ENCODE assay signal across 8 cellular contexts in genomic region chrX:39689374-39690104, GRCh38.
DNase-seq lines count a peak whose midpoint lies in the region; ATAC-seq and TF ChIP-seq lines count a peak whose summit lies in the region.

No MANE protein-coding gene starts in this region.

- H3K27me3 ChIP-seq in H9 (ENCODE audit: insufficient read depth, low read length) (no peaks in the 10 kb centered on the region; the same call in 1 of the 2 replicates), RWPE2 (ENCODE audit: insufficient read depth, poor library complexity, severe bottlenecking) (no peaks in the 10 kb centered on the region), cardiac muscle cell (no peaks in the 10 kb centered on the region), gastrocnemius medialis (no peaks in the 10 kb centered on the region)

- H2BK5ac ChIP-seq in H9 (ENCODE audit: insufficient read length, low read length) = no peak overlapping the region

- no peak overlapping the region; the same call in 1 of the 2 replicates for H3K4ac ChIP-seq in H9 (ENCODE audit: low read depth, low read length)

- intact Hi-C loops in gastrocnemius medialis (cut with DNase I; ENCODE audit: low total_unique reads) = no loop called here

- ATAC-seq in RWPE2 (ENCODE audit: low read depth) = no peak
- peak; percentile 2 to 19 for ATAC-seq in gastrocnemius medialis
- no peak for ATAC-seq in GM19463 (IDR thresholded peaks at IDR 0.05; ENCODE audit: unreplicated experiment)

- H3K4me3 Mint-ChIP-seq in H9 = peak overlapping the region; percentile 58 to 80

- peaks cover 38 to 42% of the 10 kb centered on the region in 2 experiments for H3K4me1 Mint-ChIP-seq in H9

- no peak overlapping the region for H2BK15ac ChIP-seq in H9 (ENCODE audit: low read depth, low read length)

- H3K4me3 ChIP-seq in RWPE2 (ENCODE audit: severe bottlenecking) (peak overlapping the region; percentile 39), cardiac muscle cell (peak overlapping the region; percentile 56), gastrocnemius medialis (peak overlapping the region; percentile 45 to 57 (median 52))

- peak overlapping the region; percentile 78 for H3K4me2 ChIP-seq in H9 (ENCODE audit: insufficient read depth, insufficient read length, low read length)

- H3K4me1 ChIP-seq in H9 (ENCODE audit: insufficient read depth, low read length) (peaks cover 7% of the 10 kb centered on the region), RWPE2 (ENCODE audit: insufficient read depth, poor library complexity, severe bottlenecking) (no peaks in the 10 kb centered on the region), cardiac muscle cell (ENCODE audit: low read depth) (peaks cover 15% of the 10 kb centered on the region), gastrocnemius medialis (peaks cover 5 to 8% of the 10 kb centered on the region in 2 donors)

- H3K79me1 ChIP-seq in H9 (ENCODE audit: insufficient read depth, low read depth, low read length, poor library complexity, severe bottlenecking) = no peaks in the 10 kb centered on the region

- H2BK120ac ChIP-seq in H9 (ENCODE audit: low read depth, low read length, poor library complexity, severe bottlenecking) = no peak overlapping the region

- WGBS in H9 (ENCODE audit: extremely low coverage, insufficient read length, low lambda C conversion rate) = no CpG with 5 or more reads among the region's 34 CpGs

- H3K9ac ChIP-seq in H9 (ENCODE audit: extremely low read depth, insufficient read length, low read length) = peak overlapping the region; percentile 65

- H4K5ac ChIP-seq in H9 (ENCODE audit: insufficient read length, low read depth, low read length) = no peak overlapping the region

- H4K8ac ChIP-seq in H9 (replicated peaks; ENCODE audit: insufficient read length, low read depth, low read length) = no peak overlapping the region

- H3K9me3 Mint-ChIP-seq in H9 = peaks cover 51 to 69% of the 10 kb centered on the region in 2 experiments

- in situ Hi-C loops in gastrocnemius medialis (cut with MboI; ENCODE audit: low sequenced_read_pairs in 4 of 4) = no loop called here

- peak; percentile 58 for DNase-seq in H9
- no peak for DNase-seq in RWPE2 (ENCODE audit: low spot score)
- peak in 1 of 2 donors; percentile 32 for DNase-seq in cardiac muscle cell (ENCODE audit: low read depth in 1 of 2, low spot score in 1 of 2)
- DNase-seq in gastrocnemius medialis = no peak
- no peak for DNase-seq in amniotic stem cell (lab: John Stamatoyannopoulos, UW)
- DNase-seq in activated gamma-delta T cell (lab: John Stamatoyannopoulos, UW) = no peak
- no peak for DNase-seq in T-helper 9 cell

- TF ChIP-seq CTCF in H9 (conservative IDR thresholded peaks at IDR 0.05) (no peak), RWPE2 (IDR thresholded peaks at IDR 0.05; ENCODE audit: poor library complexity, severe bottlenecking) (no peak), cardiac muscle cell (IDR thresholded peaks at IDR 0.05; ENCODE audit: low read depth, low read length) (no peak), gastrocnemius medialis (IDR thresholded peaks at IDR 0.05 in 4 of 5, conservative IDR thresholded peaks at IDR 0.05 in 1 of 5) (no peak)

- no peak overlapping the region for H3K23ac ChIP-seq in H9 (ENCODE audit: insufficient read length, low read depth, low read length)

- H2AFZ ChIP-seq in H9 (ENCODE audit: low read length) = no peak overlapping the region

- H3K36me3 ChIP-seq in RWPE2 (ENCODE audit: low read depth) (no peaks in the 10 kb centered on the region), cardiac muscle cell (no peaks in the 10 kb centered on the region), gastrocnemius medialis (no peaks in the 10 kb centered on the region)

- H3K36me3 Mint-ChIP-seq in H9 (ENCODE audit: insufficient read depth in 1 of 3, low read depth in 3 of 3) = peaks cover 0 to 5% (median 0%) of the 10 kb centered on the region in 3 experiments; a peak in 3 of 7 replicates

- no peaks in the 10 kb centered on the region for H4K20me1 ChIP-seq in H9 (ENCODE audit: control insufficient read depth, insufficient read depth, insufficient read length)

- H3K79me2 ChIP-seq in H9 (ENCODE audit: insufficient read depth, low read length) = no peaks in the 10 kb centered on the region

- H3K23me2 ChIP-seq in H9 (ENCODE audit: insufficient read length, low read depth, low read length, poor library complexity, severe bottlenecking) = peaks cover 17% of the 10 kb centered on the region

- H3K9me3 ChIP-seq in H9 (ENCODE audit: control insufficient read depth, low read depth, low read length) (no peaks in the 10 kb centered on the region), RWPE2 (ENCODE audit: severe bottlenecking) (no peaks in the 10 kb centered on the region), cardiac muscle cell (ENCODE audit: low read depth) (no peaks in the 10 kb centered on the region), gastrocnemius medialis (no peaks in the 10 kb centered on the region)

- peaks cover 27% of the 10 kb centered on the region for H3K27me3 Mint-ChIP-seq in H9 (ENCODE audit: low read depth)

- H3K27ac Mint-ChIP-seq in H9 = peak overlapping the region in 1 of 3 experiments; percentile 64; a peak in 1 of 7 replicates

- no peak overlapping the region for H3K56ac ChIP-seq in H9 (ENCODE audit: insufficient read length, low read depth, low read length)

- no peak for TF ChIP-seq POLR2A in gastrocnemius medialis (IDR thresholded peaks at IDR 0.05)

- no peak overlapping the region for H3K27ac ChIP-seq in H9 (ENCODE audit: insufficient read length, low read depth, low read length)
- no peak overlapping the region for H3K27ac ChIP-seq in RWPE2 (ENCODE audit: poor library complexity, severe bottlenecking)
- H3K27ac ChIP-seq in cardiac muscle cell = no peak overlapping the region
- H3K27ac ChIP-seq in gastrocnemius medialis = peak overlapping the region; percentile 24 to 43 (median 30)

- H3K14ac ChIP-seq in H9 (ENCODE audit: insufficient read depth, low read length) = peak overlapping the region; percentile 84; the same call in 1 of the 2 replicates

- peak overlapping the region; percentile 97 for H2BK20ac ChIP-seq in H9 (ENCODE audit: low read depth, low read length, poor library complexity, severe bottlenecking)

- no peak overlapping the region for H4K91ac ChIP-seq in H9 (ENCODE audit: insufficient read length, low read depth, low read length)

- no peak overlapping the region for H2AK5ac ChIP-seq in H9 (ENCODE audit: insufficient read length, low read length)

- no peak overlapping the region for H2BK12ac ChIP-seq in H9 (ENCODE audit: insufficient read length, low read depth, low read length)

- H3K18ac ChIP-seq in H9 (ENCODE audit: insufficient read length, low read depth, low read length) = peak overlapping the region; percentile 72

- no peak overlapping the region for H3T11ph ChIP-seq in H9 (ENCODE audit: low read length)

Comparison
In these comparisons a context has a peak if more than half of its experiments do, and no peak if none do; other contexts are left out.
1. H3K27ac ChIP-seq: peak in gastrocnemius medialis (4 of 4); none in H9 (single experiment), RWPE2 (single experiment) and cardiac muscle cell (single experiment).
2. ATAC-seq: peak in gastrocnemius medialis (2 of 2); none in RWPE2 (single experiment) and GM19463 (single experiment).
3. Peak in every context shown above with its lines, with median percentiles within 50 percentile points of each other: H3K4me3 ChIP-seq.